ENCODE assay signal across 1 cellular context in genomic region chr17:74918906-74919305, GRCh38.
TF ChIP-seq lines count a peak whose summit lies in the region.

No MANE protein-coding gene starts in this region.

TF ChIP-seq in K562, 482 proteins besides CTCF, POLR2A, EP300 and RAD21:
- TF ChIP-seq CREB5 (CRISPR knock-in tag; IDR thresholded peaks at IDR 0.05) (no peak), ZBTB2 (IDR thresholded peaks at IDR 0.05) (no peak)
